Comparison of ENCODE assay signal across 17 cellular contexts in the genomic region with DNA sequence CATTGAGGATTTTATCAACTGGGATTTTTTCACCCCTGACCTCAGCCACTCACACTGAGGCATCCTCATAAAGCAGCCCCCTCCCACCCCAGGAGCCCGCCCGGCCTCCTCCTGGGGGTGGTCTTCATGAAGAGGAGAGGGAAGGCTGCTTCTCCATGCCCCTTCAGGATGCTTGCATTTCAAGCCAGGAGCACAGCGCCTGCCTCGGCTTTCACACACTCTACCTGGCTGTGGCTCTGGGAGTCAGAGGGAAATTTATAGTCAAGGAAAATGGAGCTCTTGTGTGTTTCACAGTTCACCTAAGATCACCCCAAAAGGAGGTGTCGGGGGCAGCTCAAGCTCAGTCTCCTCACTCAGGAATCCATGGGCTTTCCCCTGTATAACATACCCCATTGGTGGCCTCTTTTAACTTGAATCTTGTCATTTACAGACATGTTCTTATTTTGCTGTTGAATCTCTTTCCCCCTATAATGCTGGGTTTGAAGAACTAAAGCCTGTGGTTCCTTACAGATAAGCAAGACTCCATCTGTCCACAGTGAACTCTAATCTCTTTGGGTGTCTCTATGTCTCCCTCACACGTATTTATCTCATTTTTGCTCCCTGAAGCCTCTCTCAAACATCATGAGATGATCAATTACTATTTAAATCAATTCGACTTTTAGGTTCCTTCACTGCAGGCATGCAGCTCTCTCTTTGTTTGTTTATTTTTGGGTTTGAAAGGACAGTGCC. TPM values are rescaled to one million over a fixed set of nuclear protein-coding genes. Genes with fewer than 3 reads are reported as not detected.
DNase-seq lines count a peak whose midpoint lies in the region; ATAC-seq, FAIRE-seq and TF ChIP-seq lines count a peak whose summit lies in the region.
"Had no signal": no experiment of that assay in that cellular context is flagged by ENCODE, and none has a peak within 500 bp of the region (broad histone marks: within the 10 kb centered on the region; RNA-seq: fewer than 3 reads in every experiment).

No MANE protein-coding gene starts in this region.

- no peak overlapping the region for H2BK12ac ChIP-seq in neuronal stem cell (ENCODE audit: low read length)

- no peaks in the 10 kb centered on the region for H3K36me3 ChIP-seq in colonic mucosa
- no peaks in the 10 kb centered on the region for H3K36me3 ChIP-seq in neuronal stem cell (replicated peaks in 1 of 2; ENCODE audit: control insufficient read depth in 2 of 2, insufficient read depth in 2 of 2, low read length in 2 of 2)

- WGBS in neuronal stem cell (ENCODE audit: extremely low coverage in 2 of 2, insufficient read length in 2 of 2, insufficient replicate concordance in 1 of 2), 2 donors: no CpG with 5 or more reads among the region's 7 CpGs
- WGBS in right cardiac atrium: 63% methylated on average over 7 of the region's 7 CpGs

- no peak overlapping the region for H2BK120ac ChIP-seq in neuronal stem cell (ENCODE audit: low read depth, low read length)

- no peak overlapping the region for H3K18ac ChIP-seq in neuronal stem cell (ENCODE audit: low read length)

- peak overlapping the region; percentile 36 for H2AFZ ChIP-seq in neuronal stem cell (ENCODE audit: low read length)

- H3K27me3 ChIP-seq in colonic mucosa (no peaks in the 10 kb centered on the region), neuronal stem cell (ENCODE audit: control insufficient read depth in 3 of 3, insufficient read depth in 3 of 3, low read depth in 1 of 3, low read length in 3 of 3) (no peaks in the 10 kb centered on the region), right cardiac atrium (ENCODE audit: control insufficient read depth, insufficient read depth) (no peaks in the 10 kb centered on the region)

- no peak for ATAC-seq in HG03025 (IDR thresholded peaks at IDR 0.05; ENCODE audit: low FRiP score, unreplicated experiment)
- no peak for ATAC-seq in right cardiac atrium
- ATAC-seq: CD8-positive, alpha-beta T cell; Panc1; SK-N-SH treated with all-trans-retinoic acid at 6 μM for 48 hours had no signal

- H3K9me3 ChIP-seq in colonic mucosa: no peaks in the 10 kb centered on the region
- H3K9me3 ChIP-seq in neuronal stem cell (replicated peaks in 1 of 2; ENCODE audit: control insufficient read depth in 2 of 2, insufficient read depth in 1 of 2, low read depth in 1 of 2, low read length in 2 of 2): no peaks in the 10 kb centered on the region
- H3K9me3 ChIP-seq in right cardiac atrium (ENCODE audit: control insufficient read depth, low read length): no peaks in the 10 kb centered on the region

- no peaks in the 10 kb centered on the region for H3K4me1 ChIP-seq in colonic mucosa
- H3K4me1 ChIP-seq in neuronal stem cell (ENCODE audit: control insufficient read depth in 2 of 2, insufficient read depth in 1 of 2, low read depth in 1 of 2, low read length in 2 of 2): peaks cover 4 to 9% of the 10 kb centered on the region in 2 donors
- H3K4me1 ChIP-seq in right cardiac atrium (ENCODE audit: control insufficient read depth, insufficient read depth, low read length): no peaks in the 10 kb centered on the region

- no peak overlapping the region for H2BK5ac ChIP-seq in neuronal stem cell (ENCODE audit: low read length)

- H2AK5ac ChIP-seq in neuronal stem cell (ENCODE audit: low read depth, low read length): no peak overlapping the region

- no peak overlapping the region for H3K4me2 ChIP-seq in neuronal stem cell (ENCODE audit: insufficient read depth, low read length, poor library complexity, severe bottlenecking)

- no peak overlapping the region for H3K23ac ChIP-seq in neuronal stem cell (ENCODE audit: low read depth, low read length, poor library complexity)

- H4K8ac ChIP-seq in neuronal stem cell (ENCODE audit: low read depth, low read length): no peak overlapping the region

- no peaks in the 10 kb centered on the region for H3K79me1 ChIP-seq in neuronal stem cell (ENCODE audit: low read depth, low read length)

- FAIRE-seq in D721Med (lab: Jason Lieb, UNC): peak; percentile 16
- FAIRE-seq: HTR-8/SVneo had no signal

- H3K14ac ChIP-seq in neuronal stem cell (ENCODE audit: low read length): no peak overlapping the region

- H3K4ac ChIP-seq in neuronal stem cell (ENCODE audit: low read length): no peak overlapping the region

- H3K27ac ChIP-seq in colonic mucosa (peak overlapping the region; percentile 35), neuronal stem cell (replicated peaks; ENCODE audit: low read length) (no peak overlapping the region), right cardiac atrium (ENCODE audit: low read length) (no peak overlapping the region)

- intact Hi-C loops in colonic mucosa (cut with DNase I) (no loop called here), right cardiac atrium (cut with DNase I) (no loop called here)

- DNase-seq in D721Med (ENCODE audit: insufficient read length, low spot score) (no peak), OCI-M1 (lab: John Stamatoyannopoulos, UW) (peak; percentile 56), colonic mucosa (peak; percentile 34), neuronal stem cell (ENCODE audit: low spot score) (no peak), GF-D8 (lab: John Stamatoyannopoulos, UW) (no peak), occipital lobe (lab: John Stamatoyannopoulos, UW) (no peak), right cardiac atrium (no peak)
- DNase-seq: ACHN; CD8-positive, alpha-beta T cell; NCI-H146; NCI-H2107; NCI-H446; Right ventricle myocardium superior had no signal

- no peak overlapping the region for H4K91ac ChIP-seq in neuronal stem cell (ENCODE audit: low read depth, low read length, poor library complexity)

- H2BK15ac ChIP-seq in neuronal stem cell (ENCODE audit: low read length): no peak overlapping the region

- TF ChIP-seq CTCF in D721Med (IDR thresholded peaks at IDR 0.05; ENCODE audit: insufficient read depth, missing control alignments) (no peak), colonic mucosa (IDR thresholded peaks at IDR 0.05) (no peak)

- no peak overlapping the region for H3K9ac ChIP-seq in colonic mucosa (ENCODE audit: low read depth in 2 of 2, low read length in 2 of 2)
- H3K9ac ChIP-seq in neuronal stem cell (ENCODE audit: low read depth, low read length, poor library complexity): no peak overlapping the region

- no peak overlapping the region for H3K4me3 ChIP-seq in colonic mucosa
- H3K4me3 ChIP-seq in neuronal stem cell (ENCODE audit: low read length in 2 of 2): no peak overlapping the region
- H3K4me3 ChIP-seq in right cardiac atrium (ENCODE audit: low read length): no peak overlapping the region

RNA-seq across cellular contexts. Expression of a gene that starts 22.6 kb away (rescaled TPM):
- total RNA-seq in colonic mucosa (10 to 100 TPM; 62.2 to 75.6 TPM), occipital lobe (20.7 TPM), right cardiac atrium (1 to 10 TPM; 5.2 to 9.2 (median 6.3) TPM)
- polyA plus RNA-seq in neuronal stem cell (2013, experiment 1 of 2): 9.9 TPM
- 10.5 TPM for polyA plus RNA-seq in neuronal stem cell (2013, experiment 2 of 2)
- 3.0 TPM for polyA plus RNA-seq in right cardiac atrium

Comparison
In these comparisons a context has a peak if more than half of its experiments do, and no peak if none do; other contexts are left out.
1. DNase-seq: peak in OCI-M1 (single experiment) and colonic mucosa (single experiment); none in D721Med (single experiment), neuronal stem cell (single experiment), GF-D8 (single experiment), occipital lobe (single experiment) and right cardiac atrium (0 of 3).